Comparison of ENCODE assay signal across 1 cellular context in the genomic region with DNA sequence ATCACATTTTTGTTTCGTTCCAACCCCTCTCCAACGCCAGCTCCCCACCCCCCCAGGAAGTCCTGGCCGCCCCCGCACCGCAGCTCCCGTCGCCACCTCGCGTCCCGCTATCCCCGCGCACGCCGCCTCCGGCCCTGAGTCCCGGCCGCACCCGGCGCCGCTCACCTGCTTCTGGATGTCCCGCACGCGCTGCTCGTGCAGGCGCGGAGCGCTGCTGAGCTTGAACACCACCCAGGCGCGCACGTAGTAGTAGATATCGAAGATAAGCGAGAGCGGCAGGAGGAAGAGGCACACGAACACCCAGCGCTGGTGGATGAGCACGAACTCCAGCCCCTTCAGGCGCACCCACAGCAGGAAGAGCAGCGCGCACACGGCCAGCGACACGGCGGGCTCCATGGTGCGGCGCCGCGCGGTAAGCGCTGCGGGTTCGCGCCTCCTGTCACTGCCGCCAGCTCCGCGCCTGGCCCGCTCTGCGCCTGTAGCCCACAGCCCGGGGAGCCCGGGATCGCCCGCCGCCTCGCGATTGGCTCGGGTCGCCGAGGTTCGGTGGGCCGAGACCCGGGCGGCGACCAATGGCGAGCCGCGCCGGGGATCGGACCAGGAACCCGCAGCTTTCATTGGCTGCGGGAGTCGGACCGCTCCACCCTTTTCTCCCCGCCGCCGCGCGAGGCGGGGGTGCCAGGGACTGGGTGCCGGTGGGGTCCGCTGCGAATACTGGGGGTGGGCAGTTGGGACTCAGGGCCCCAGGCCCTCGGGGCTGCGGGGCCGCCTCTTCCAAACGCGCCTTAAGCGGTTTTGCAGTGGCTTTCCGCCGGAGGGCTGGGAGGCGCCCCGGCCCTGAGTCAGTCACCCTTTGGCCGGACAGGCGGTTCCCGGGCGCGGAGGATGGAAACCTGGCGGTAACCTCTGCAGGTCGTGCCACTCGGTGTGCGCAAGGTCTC.
TF ChIP-seq lines count a peak whose summit lies in the region.

DHCR24 (minus strand) TSS at position 472 of the 941 bp plus-strand sequence; CDS start at position 396, 76 bp downstream.

TF ChIP-seq in HepG2, 621 proteins besides CTCF, POLR2A, EP300 and RAD21 (continued from another document and continues in another):
- TF ChIP-seq ZNF318 (CRISPR knock-in tag; IDR thresholded peaks at IDR 0.05) (no peak), ZNF10 (CRISPR knock-in tag; IDR thresholded peaks at IDR 0.05; ENCODE audit: borderline replicate concordance, low read depth) (no peak), SRSF1 (optimal IDR thresholded peaks at IDR 0.05; ENCODE audit: low read depth, low read length) (peak; percentile 51), TCF7L2 (IDR thresholded peaks at IDR 0.05; ENCODE audit: low read depth, low read length) (no peak), STAG1 (CRISPR knock-in tag; IDR thresholded peaks at IDR 0.05) (peak; percentile 6; the same call in 1 of the 2 replicates), ZNF205 (CRISPR knock-in tag; IDR thresholded peaks at IDR 0.05) (no peak), ONECUT2 (CRISPR knock-in tag; IDR thresholded peaks at IDR 0.05) (no peak), KLF9 (CRISPR knock-in tag; IDR thresholded peaks at IDR 0.05; ENCODE audit: low read depth) (no peak), FOXK2 (IDR thresholded peaks at IDR 0.05) (no peak), KDM3A (CRISPR knock-in tag; IDR thresholded peaks at IDR 0.05; ENCODE audit: low read depth) (no peak), ZNF572 (CRISPR knock-in tag; IDR thresholded peaks at IDR 0.05) (no peak), NKX3-1 (CRISPR knock-in tag; IDR thresholded peaks at IDR 0.05) (peak; percentile 82), NCOA1 (CRISPR knock-in tag; IDR thresholded peaks at IDR 0.05) (no peak; the same call in none of the 2 replicates), ZBTB21 (CRISPR knock-in tag; IDR thresholded peaks at IDR 0.05) (no peak), U2AF2 (IDR thresholded peaks at IDR 0.05; ENCODE audit: low read depth, low read length) (no peak), PAF1 (CRISPR knock-in tag; IDR thresholded peaks at IDR 0.05) (no peak), SOX5 (CRISPR knock-in tag; IDR thresholded peaks at IDR 0.05; ENCODE audit: borderline replicate concordance) (no peak), IRF2 (CRISPR knock-in tag; IDR thresholded peaks at IDR 0.05) (no peak; the same call in 1 of the 2 replicates), ZMAT5 (CRISPR knock-in tag; IDR thresholded peaks at IDR 0.05; ENCODE audit: borderline replicate concordance, low read depth) (no peak), TEAD2 (CRISPR knock-in tag; IDR thresholded peaks at IDR 0.05) (no peak), FOXM1 (CRISPR knock-in tag; IDR thresholded peaks at IDR 0.05) (no peak), FOSL1 (CRISPR knock-in tag; IDR thresholded peaks at IDR 0.05; ENCODE audit: borderline replicate concordance) (no peak)
- TF ChIP-seq, protein P1, sequence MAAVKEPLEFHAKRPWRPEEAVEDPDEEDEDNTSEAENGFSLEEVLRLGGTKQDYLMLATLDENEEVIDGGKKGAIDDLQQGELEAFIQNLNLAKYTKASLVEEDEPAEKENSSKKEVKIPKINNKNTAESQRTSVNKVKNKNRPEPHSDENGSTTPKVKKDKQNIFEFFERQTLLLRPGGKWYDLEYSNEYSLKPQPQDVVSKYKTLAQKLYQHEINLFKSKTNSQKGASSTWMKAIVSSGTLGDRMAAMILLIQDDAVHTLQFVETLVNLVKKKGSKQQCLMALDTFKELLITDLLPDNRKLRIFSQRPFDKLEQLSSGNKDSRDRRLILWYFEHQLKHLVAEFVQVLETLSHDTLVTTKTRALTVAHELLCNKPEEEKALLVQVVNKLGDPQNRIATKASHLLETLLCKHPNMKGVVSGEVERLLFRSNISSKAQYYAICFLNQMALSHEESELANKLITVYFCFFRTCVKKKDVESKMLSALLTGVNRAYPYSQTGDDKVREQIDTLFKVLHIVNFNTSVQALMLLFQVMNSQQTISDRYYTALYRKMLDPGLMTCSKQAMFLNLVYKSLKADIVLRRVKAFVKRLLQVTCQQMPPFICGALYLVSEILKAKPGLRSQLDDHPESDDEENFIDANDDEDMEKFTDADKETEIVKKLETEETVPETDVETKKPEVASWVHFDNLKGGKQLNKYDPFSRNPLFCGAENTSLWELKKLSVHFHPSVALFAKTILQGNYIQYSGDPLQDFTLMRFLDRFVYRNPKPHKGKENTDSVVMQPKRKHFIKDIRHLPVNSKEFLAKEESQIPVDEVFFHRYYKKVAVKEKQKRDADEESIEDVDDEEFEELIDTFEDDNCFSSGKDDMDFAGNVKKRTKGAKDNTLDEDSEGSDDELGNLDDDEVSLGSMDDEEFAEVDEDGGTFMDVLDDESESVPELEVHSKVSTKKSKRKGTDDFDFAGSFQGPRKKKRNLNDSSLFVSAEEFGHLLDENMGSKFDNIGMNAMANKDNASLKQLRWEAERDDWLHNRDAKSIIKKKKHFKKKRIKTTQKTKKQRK (IDR thresholded peaks at IDR 0.05; ENCODE audit: low read length): no peak
- TF ChIP-seq, protein P2, sequence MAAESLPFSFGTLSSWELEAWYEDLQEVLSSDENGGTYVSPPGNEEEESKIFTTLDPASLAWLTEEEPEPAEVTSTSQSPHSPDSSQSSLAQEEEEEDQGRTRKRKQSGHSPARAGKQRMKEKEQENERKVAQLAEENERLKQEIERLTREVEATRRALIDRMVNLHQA (CRISPR knock-in tag; IDR thresholded peaks at IDR 0.05): no peak
- TF ChIP-seq, protein P3, sequence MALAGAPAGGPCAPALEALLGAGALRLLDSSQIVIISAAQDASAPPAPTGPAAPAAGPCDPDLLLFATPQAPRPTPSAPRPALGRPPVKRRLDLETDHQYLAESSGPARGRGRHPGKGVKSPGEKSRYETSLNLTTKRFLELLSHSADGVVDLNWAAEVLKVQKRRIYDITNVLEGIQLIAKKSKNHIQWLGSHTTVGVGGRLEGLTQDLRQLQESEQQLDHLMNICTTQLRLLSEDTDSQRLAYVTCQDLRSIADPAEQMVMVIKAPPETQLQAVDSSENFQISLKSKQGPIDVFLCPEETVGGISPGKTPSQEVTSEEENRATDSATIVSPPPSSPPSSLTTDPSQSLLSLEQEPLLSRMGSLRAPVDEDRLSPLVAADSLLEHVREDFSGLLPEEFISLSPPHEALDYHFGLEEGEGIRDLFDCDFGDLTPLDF (CRISPR knock-in tag; IDR thresholded peaks at IDR 0.05): peak; percentile 81; the same call in 1 of the 2 replicates
- TF ChIP-seq, protein P4, sequence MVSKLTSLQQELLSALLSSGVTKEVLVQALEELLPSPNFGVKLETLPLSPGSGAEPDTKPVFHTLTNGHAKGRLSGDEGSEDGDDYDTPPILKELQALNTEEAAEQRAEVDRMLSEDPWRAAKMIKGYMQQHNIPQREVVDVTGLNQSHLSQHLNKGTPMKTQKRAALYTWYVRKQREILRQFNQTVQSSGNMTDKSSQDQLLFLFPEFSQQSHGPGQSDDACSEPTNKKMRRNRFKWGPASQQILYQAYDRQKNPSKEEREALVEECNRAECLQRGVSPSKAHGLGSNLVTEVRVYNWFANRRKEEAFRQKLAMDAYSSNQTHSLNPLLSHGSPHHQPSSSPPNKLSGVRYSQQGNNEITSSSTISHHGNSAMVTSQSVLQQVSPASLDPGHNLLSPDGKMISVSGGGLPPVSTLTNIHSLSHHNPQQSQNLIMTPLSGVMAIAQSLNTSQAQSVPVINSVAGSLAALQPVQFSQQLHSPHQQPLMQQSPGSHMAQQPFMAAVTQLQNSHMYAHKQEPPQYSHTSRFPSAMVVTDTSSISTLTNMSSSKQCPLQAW (CRISPR knock-in tag; IDR thresholded peaks at IDR 0.05): no peak
- TF ChIP-seq, protein P5, sequence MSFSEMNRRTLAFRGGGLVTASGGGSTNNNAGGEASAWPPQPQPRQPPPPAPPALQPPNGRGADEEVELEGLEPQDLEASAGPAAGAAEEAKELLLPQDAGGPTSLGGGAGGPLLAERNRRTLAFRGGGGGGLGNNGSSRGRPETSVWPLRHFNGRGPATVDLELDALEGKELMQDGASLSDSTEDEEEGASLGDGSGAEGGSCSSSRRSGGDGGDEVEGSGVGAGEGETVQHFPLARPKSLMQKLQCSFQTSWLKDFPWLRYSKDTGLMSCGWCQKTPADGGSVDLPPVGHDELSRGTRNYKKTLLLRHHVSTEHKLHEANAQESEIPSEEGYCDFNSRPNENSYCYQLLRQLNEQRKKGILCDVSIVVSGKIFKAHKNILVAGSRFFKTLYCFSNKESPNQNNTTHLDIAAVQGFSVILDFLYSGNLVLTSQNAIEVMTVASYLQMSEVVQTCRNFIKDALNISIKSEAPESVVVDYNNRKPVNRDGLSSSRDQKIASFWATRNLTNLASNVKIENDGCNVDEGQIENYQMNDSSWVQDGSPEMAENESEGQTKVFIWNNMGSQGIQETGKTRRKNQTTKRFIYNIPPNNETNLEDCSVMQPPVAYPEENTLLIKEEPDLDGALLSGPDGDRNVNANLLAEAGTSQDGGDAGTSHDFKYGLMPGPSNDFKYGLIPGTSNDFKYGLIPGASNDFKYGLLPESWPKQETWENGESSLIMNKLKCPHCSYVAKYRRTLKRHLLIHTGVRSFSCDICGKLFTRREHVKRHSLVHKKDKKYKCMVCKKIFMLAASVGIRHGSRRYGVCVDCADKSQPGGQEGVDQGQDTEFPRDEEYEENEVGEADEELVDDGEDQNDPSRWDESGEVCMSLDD (CRISPR knock-in tag; IDR thresholded peaks at IDR 0.05; ENCODE audit: borderline replicate concordance): peak; percentile 64; the same call in 1 of the 2 replicates
- TF ChIP-seq, protein P6, sequence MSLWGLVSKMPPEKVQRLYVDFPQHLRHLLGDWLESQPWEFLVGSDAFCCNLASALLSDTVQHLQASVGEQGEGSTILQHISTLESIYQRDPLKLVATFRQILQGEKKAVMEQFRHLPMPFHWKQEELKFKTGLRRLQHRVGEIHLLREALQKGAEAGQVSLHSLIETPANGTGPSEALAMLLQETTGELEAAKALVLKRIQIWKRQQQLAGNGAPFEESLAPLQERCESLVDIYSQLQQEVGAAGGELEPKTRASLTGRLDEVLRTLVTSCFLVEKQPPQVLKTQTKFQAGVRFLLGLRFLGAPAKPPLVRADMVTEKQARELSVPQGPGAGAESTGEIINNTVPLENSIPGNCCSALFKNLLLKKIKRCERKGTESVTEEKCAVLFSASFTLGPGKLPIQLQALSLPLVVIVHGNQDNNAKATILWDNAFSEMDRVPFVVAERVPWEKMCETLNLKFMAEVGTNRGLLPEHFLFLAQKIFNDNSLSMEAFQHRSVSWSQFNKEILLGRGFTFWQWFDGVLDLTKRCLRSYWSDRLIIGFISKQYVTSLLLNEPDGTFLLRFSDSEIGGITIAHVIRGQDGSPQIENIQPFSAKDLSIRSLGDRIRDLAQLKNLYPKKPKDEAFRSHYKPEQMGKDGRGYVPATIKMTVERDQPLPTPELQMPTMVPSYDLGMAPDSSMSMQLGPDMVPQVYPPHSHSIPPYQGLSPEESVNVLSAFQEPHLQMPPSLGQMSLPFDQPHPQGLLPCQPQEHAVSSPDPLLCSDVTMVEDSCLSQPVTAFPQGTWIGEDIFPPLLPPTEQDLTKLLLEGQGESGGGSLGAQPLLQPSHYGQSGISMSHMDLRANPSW (CRISPR knock-in tag; IDR thresholded peaks at IDR 0.05; ENCODE audit: borderline replicate concordance): no peak
- TF ChIP-seq, protein P7, sequence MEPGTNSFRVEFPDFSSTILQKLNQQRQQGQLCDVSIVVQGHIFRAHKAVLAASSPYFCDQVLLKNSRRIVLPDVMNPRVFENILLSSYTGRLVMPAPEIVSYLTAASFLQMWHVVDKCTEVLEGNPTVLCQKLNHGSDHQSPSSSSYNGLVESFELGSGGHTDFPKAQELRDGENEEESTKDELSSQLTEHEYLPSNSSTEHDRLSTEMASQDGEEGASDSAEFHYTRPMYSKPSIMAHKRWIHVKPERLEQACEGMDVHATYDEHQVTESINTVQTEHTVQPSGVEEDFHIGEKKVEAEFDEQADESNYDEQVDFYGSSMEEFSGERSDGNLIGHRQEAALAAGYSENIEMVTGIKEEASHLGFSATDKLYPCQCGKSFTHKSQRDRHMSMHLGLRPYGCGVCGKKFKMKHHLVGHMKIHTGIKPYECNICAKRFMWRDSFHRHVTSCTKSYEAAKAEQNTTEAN (CRISPR knock-in tag; conservative IDR thresholded peaks at IDR 0.05): no peak; the same call in 1 of the 2 replicates
